Comparison of ENCODE assay signal across 1 cellular context in the genomic region with DNA sequence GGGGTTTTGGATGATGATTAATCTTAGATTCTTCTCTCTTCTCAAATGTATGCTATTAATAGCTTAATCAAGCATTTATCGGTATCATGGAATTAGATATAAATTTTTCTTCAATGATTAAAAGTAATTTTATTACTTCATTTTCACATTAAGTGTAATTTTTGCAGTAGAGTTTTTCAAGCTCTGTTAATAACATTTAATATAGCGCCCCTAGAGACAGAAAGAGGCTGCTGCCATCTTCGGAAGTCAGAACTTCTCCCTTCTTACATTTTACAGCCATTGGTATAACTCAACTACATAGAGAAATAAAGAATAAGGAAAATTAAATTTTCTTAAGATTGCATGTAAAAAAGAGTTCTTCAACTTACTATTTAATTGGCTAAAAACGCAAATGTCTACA.
TF ChIP-seq lines count a peak whose summit lies in the region.

No MANE protein-coding gene starts in this region.

TF ChIP-seq in GM23338, 12 proteins besides CTCF, POLR2A, EP300 and RAD21 (continued from another document):
- TF ChIP-seq ETS1 (IDR thresholded peaks at IDR 0.05) (no peak), EZH2 (IDR thresholded peaks at IDR 0.05; ENCODE audit: low read depth, unreplicated experiment) (no peak)
